ENCODE assay signal across 20 cellular contexts in genomic region chr3:11563749-11564148, GRCh38.
A peak's percentile ranks its signal among the peaks of the same experiment; 100 is the strongest.
DNase-seq lines count a peak whose midpoint lies in the region; ATAC-seq and TF ChIP-seq lines count a peak whose summit lies in the region.
"Had no signal": no experiment of that assay in that cellular context is flagged by ENCODE, and none has a peak within 500 bp of the region (broad histone marks: within the 10 kb centered on the region; RNA-seq: fewer than 3 reads in every experiment).

No MANE protein-coding gene starts in this region.

- H3K23me2 ChIP-seq in H9 (ENCODE audit: insufficient read length, low read depth, low read length, poor library complexity, severe bottlenecking): no peaks in the 10 kb centered on the region

- DNase-seq in D341Med (ENCODE audit: low spot score) (peak; percentile 25), H9 (no peak), breast epithelium (ENCODE audit: low spot score in 2 of 2) (no peak), osteocyte (ENCODE audit: extremely low spot score, unreplicated experiment) (no peak)
- no peak for DNase-seq in T-helper 2 cell treated with Interferon-gamma antibody and Interleukin-4, amounts not matched to agents 5 μg/mL and 100 μg/mL, for 36 hours (ENCODE audit: low spot score)
- DNase-seq: activated CD4-positive, alpha-beta T cell treated with anti-CD3 and anti-CD28 coated beads, Interleukin-2, amount 10 ng/mL, durations not matched to agents 24 days and 14 days; activated CD8-positive, alpha-beta memory T cell treated with anti-CD3 and anti-CD28 coated beads, Interleukin-2, amount 50 U/mL, for 48 hours; activated naive CD4-positive, alpha-beta T cell treated with anti-CD3 and anti-CD28 coated beads, Interleukin-2, amount 50 U/mL, for 16 hours; AML-193; COR-L47; MV-4-11; NCI-H187 treated with DMSO at 0.1 percent for 48 hours; NCI-H446 treated with DMSO at 0.1 percent for 48 hours; RPMI8226; stimulated activated CD4-positive, alpha-beta T cell treated with anti-CD3 and anti-CD28 coated beads, Interleukin-15, amount 100 ng/mL, for 24 hours; thyroid gland had no signal

- no peak overlapping the region for H2BK5ac ChIP-seq in H9 (ENCODE audit: insufficient read length, low read length)

- peaks cover 2% of the 10 kb centered on the region for H4K20me1 ChIP-seq in H9 (ENCODE audit: control insufficient read depth, insufficient read depth, insufficient read length)

- H3T11ph ChIP-seq in H9 (ENCODE audit: low read length): no peak overlapping the region

- no peak overlapping the region for H3K27ac ChIP-seq in H9 (ENCODE audit: insufficient read length, low read depth, low read length)
- H3K27ac ChIP-seq in breast epithelium: peak overlapping the region; percentile 25 to 40
- H3K27ac ChIP-seq: foreskin keratinocyte, thyroid gland had no signal

- no peak overlapping the region for H4K91ac ChIP-seq in H9 (ENCODE audit: insufficient read length, low read depth, low read length)

- H2BK120ac ChIP-seq in H9 (ENCODE audit: low read depth, low read length, poor library complexity, severe bottlenecking): no peak overlapping the region

- H3K27ac Mint-ChIP-seq in H9: peak overlapping the region in 2 of 3 experiments; percentile 49 to 79; a peak in 3 of 7 replicates
- H3K27ac Mint-ChIP-seq in osteocyte (ENCODE audit: unreplicated experiment): peak overlapping the region; percentile 64
- H3K27ac Mint-ChIP-seq in T-helper 2 cell treated with Interferon-gamma antibody and Interleukin-4, amounts not matched to agents 5 μg/mL and 100 μg/mL, for 36 hours: no peak overlapping the region
- H3K27ac Mint-ChIP-seq: activated CD4-positive, alpha-beta T cell treated with anti-CD3 and anti-CD28 coated beads, Interleukin-2, amount 10 ng/mL, durations not matched to agents 24 days and 14 days had no signal

- peaks cover 7 to 37% (median 21%) of the 10 kb centered on the region in 3 experiments; a peak in 6 of 7 replicates for H3K36me3 Mint-ChIP-seq in H9 (ENCODE audit: insufficient read depth in 1 of 3, low read depth in 3 of 3)
- H3K36me3 Mint-ChIP-seq in osteocyte (ENCODE audit: unreplicated experiment): peaks cover 28% of the 10 kb centered on the region
- H3K36me3 Mint-ChIP-seq in T-helper 2 cell treated with Interferon-gamma antibody and Interleukin-4, amounts not matched to agents 5 μg/mL and 100 μg/mL, for 36 hours (ENCODE audit: low read depth): peaks cover 22% of the 10 kb centered on the region

- H3K4me3 ChIP-seq in breast epithelium: no peak overlapping the region
- H3K4me3 ChIP-seq: K562, thyroid gland had no signal

- H3K9ac ChIP-seq in H9 (ENCODE audit: extremely low read depth, insufficient read length, low read length): no peak overlapping the region

- H3K79me1 ChIP-seq in H9 (ENCODE audit: insufficient read depth, low read depth, low read length, poor library complexity, severe bottlenecking): peaks cover 3% of the 10 kb centered on the region

- no peaks in the 10 kb centered on the region; the same call in 1 of the 2 replicates for H3K79me2 ChIP-seq in H9 (ENCODE audit: insufficient read depth, low read length)

- ATAC-seq in HG02970 (IDR thresholded peaks at IDR 0.05; ENCODE audit: low FRiP score, unreplicated experiment) (no peak), HG02610 (IDR thresholded peaks at IDR 0.05; ENCODE audit: unreplicated experiment) (no peak)
- ATAC-seq: foreskin keratinocyte, K562 had no signal

- H3K27me3 ChIP-seq in H9 (ENCODE audit: insufficient read depth, low read length) (no peaks in the 10 kb centered on the region), breast epithelium (no peaks in the 10 kb centered on the region)
- H3K27me3 ChIP-seq: foreskin keratinocyte, thyroid gland had no signal

- H3K18ac ChIP-seq in H9 (ENCODE audit: insufficient read length, low read depth, low read length): no peak overlapping the region

- H2AK5ac ChIP-seq in H9 (ENCODE audit: insufficient read length, low read length): no peak overlapping the region

- H2BK15ac ChIP-seq in H9 (ENCODE audit: low read depth, low read length): no peak overlapping the region

- H4K8ac ChIP-seq in H9 (replicated peaks; ENCODE audit: insufficient read length, low read depth, low read length): no peak overlapping the region

- TF ChIP-seq POLR2A in breast epithelium (IDR thresholded peaks at IDR 0.05): no peak

- H2BK12ac ChIP-seq in H9 (ENCODE audit: insufficient read length, low read depth, low read length): no peak overlapping the region

- H3K4ac ChIP-seq in H9 (ENCODE audit: low read depth, low read length): no peak overlapping the region

- H3K4me3 Mint-ChIP-seq in H9 (no peak overlapping the region), osteocyte (ENCODE audit: unreplicated experiment) (no peak overlapping the region)
- no peak overlapping the region for H3K4me3 Mint-ChIP-seq in T-helper 2 cell treated with Interferon-gamma antibody and Interleukin-4, amounts not matched to agents 5 μg/mL and 100 μg/mL, for 36 hours
- H3K4me3 Mint-ChIP-seq: activated CD4-positive, alpha-beta T cell treated with anti-CD3 and anti-CD28 coated beads, Interleukin-2, amount 10 ng/mL, durations not matched to agents 24 days and 14 days had no signal

- H3K36me3 ChIP-seq in breast epithelium: no peaks in the 10 kb centered on the region

- H3K27me3 Mint-ChIP-seq in H9 (ENCODE audit: low read depth): peaks cover 1% of the 10 kb centered on the region; the same call in 1 of the 2 replicates
- no peaks in the 10 kb centered on the region for H3K27me3 Mint-ChIP-seq in osteocyte (ENCODE audit: unreplicated experiment)
- H3K27me3 Mint-ChIP-seq in T-helper 2 cell treated with Interferon-gamma antibody and Interleukin-4, amounts not matched to agents 5 μg/mL and 100 μg/mL, for 36 hours (ENCODE audit: low read depth): no peaks in the 10 kb centered on the region
- H3K27me3 Mint-ChIP-seq: activated CD4-positive, alpha-beta T cell treated with anti-CD3 and anti-CD28 coated beads, Interleukin-2, amount 10 ng/mL, durations not matched to agents 24 days and 14 days had no signal

- no peak for TF ChIP-seq CTCF in H9 (conservative IDR thresholded peaks at IDR 0.05)
- no peak for TF ChIP-seq CTCF in breast epithelium (IDR thresholded peaks at IDR 0.05)
- no peak for TF ChIP-seq CTCF in osteocyte (IDR thresholded peaks at IDR 0.05)

- H2BK20ac ChIP-seq in H9 (ENCODE audit: low read depth, low read length, poor library complexity, severe bottlenecking): no peak overlapping the region

- no peak overlapping the region for H3K56ac ChIP-seq in H9 (ENCODE audit: insufficient read length, low read depth, low read length)

- H3K9me3 Mint-ChIP-seq in H9 (no peaks in the 10 kb centered on the region), osteocyte (ENCODE audit: unreplicated experiment) (no peaks in the 10 kb centered on the region)
- no peaks in the 10 kb centered on the region for H3K9me3 Mint-ChIP-seq in T-helper 2 cell treated with Interferon-gamma antibody and Interleukin-4, amounts not matched to agents 5 μg/mL and 100 μg/mL, for 36 hours
- H3K9me3 Mint-ChIP-seq: activated CD4-positive, alpha-beta T cell treated with anti-CD3 and anti-CD28 coated beads, Interleukin-2, amount 10 ng/mL, durations not matched to agents 24 days and 14 days had no signal

- no peak overlapping the region for H3K14ac ChIP-seq in H9 (ENCODE audit: insufficient read depth, low read length)

- H2AFZ ChIP-seq in H9 (ENCODE audit: low read length): no peak overlapping the region

- no peak overlapping the region for H3K23ac ChIP-seq in H9 (ENCODE audit: insufficient read length, low read depth, low read length)

- H3K9me3 ChIP-seq in H9 (ENCODE audit: control insufficient read depth, low read depth, low read length) (no peaks in the 10 kb centered on the region), breast epithelium (no peaks in the 10 kb centered on the region)
- H3K9me3 ChIP-seq: thyroid gland had no signal

- H3K4me1 ChIP-seq in H9 (ENCODE audit: insufficient read depth, low read length) (no peaks in the 10 kb centered on the region), breast epithelium (peaks cover 6 to 20% of the 10 kb centered on the region in 2 donors)

- no CpG with 5 or more reads among the region's 7 CpGs for WGBS in H9 (ENCODE audit: extremely low coverage, insufficient read length, low lambda C conversion rate)

- no peak overlapping the region for H4K5ac ChIP-seq in H9 (ENCODE audit: insufficient read length, low read depth, low read length)

- intact Hi-C loops in breast epithelium (cut with DNase I; ENCODE audit: low total_unique reads): loop anchor here (2.0 kb wide), 1 partner anchor 75 kb away; no protein-coding TSS in a partner anchor

- no peak overlapping the region for H3K4me2 ChIP-seq in H9 (ENCODE audit: insufficient read depth, insufficient read length, low read length)

- peaks cover 5 to 9% of the 10 kb centered on the region in 2 experiments; a peak in 1 of 4 replicates for H3K4me1 Mint-ChIP-seq in H9
- peaks cover 63% of the 10 kb centered on the region for H3K4me1 Mint-ChIP-seq in osteocyte (ENCODE audit: unreplicated experiment)
- H3K4me1 Mint-ChIP-seq in T-helper 2 cell treated with Interferon-gamma antibody and Interleukin-4, amounts not matched to agents 5 μg/mL and 100 μg/mL, for 36 hours (ENCODE audit: low read depth): no peaks in the 10 kb centered on the region
